In the genomic region with DNA sequence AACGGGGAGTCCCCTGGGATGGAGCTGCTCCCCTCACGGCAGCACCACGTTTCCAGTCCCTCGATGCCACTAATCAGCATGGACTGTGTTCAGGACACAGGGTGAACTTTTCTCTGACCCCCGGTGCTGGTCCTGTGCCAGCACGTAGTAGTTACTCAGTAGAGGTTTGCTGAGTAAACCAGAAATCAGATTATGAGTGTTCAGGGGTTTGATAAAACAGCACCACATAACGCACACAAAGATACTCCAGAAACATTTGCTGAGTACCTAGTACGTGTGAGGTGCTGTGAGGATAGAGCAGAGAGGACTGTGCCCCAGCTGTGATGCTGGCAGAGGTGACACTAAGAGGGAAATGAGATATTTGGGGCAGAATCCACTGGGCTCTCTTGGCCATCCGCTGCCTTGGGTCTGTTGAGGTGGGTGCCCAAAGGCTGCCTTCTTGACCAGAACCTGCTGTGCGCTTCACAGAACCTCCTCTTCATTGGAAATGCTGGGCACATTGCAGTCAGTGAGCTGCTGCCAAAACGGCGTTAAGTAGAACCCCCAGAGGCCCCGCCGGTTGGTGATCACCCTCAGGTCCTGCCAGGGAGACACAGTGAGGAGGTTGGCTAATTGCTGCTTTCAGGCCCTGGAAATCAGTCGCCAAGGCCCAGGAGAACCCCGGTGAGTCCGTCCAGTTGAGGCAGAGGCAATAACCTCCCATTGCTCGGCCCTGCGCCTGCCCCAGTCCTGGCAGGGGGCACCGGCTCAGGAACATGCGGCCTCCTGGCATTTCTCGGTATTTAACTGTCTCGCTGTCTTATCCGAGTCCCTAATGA, we compare ENCODE assay signal across 12 cellular contexts. TPM values are rescaled to one million over a fixed set of nuclear protein-coding genes. Genes with fewer than 3 reads are reported as not detected.
DNase-seq lines count a peak whose midpoint lies in the region; ATAC-seq and TF ChIP-seq lines count a peak whose summit lies in the region.
"Had no signal": no experiment of that assay in that cellular context is flagged by ENCODE, and none has a peak within 500 bp of the region (broad histone marks: within the 10 kb centered on the region; RNA-seq: fewer than 3 reads in every experiment).

No MANE protein-coding gene starts in this region.

- TF ChIP-seq CTCF in GM12865 (IDR thresholded peaks at IDR 0.05; ENCODE audit: insufficient read depth, low read depth, low read length, missing control alignments) (no peak), WERI-Rb-1 (IDR thresholded peaks at IDR 0.05; ENCODE audit: low read depth, low read length) (no peak), nephron progenitor cell (IDR thresholded peaks at IDR 0.05) (no peak)

- H3K9me3 ChIP-seq in right cardiac atrium (ENCODE audit: control insufficient read depth, low read length), result no peaks in the 10 kb centered on the region
- no peaks in the 10 kb centered on the region for H3K9me3 ChIP-seq in WERI-Rb-1 (ENCODE audit: severe bottlenecking)
- no peaks in the 10 kb centered on the region for H3K9me3 ChIP-seq in neuronal stem cell (replicated peaks in 1 of 2; ENCODE audit: control insufficient read depth in 2 of 2, insufficient read depth in 1 of 2, low read depth in 1 of 2, low read length in 2 of 2)
- H3K9me3 ChIP-seq: upper lobe of right lung had no signal

- H3K23ac ChIP-seq in neuronal stem cell (ENCODE audit: low read depth, low read length, poor library complexity), result no peak overlapping the region

- H3K4me3 ChIP-seq in GM12865 (ENCODE audit: low read depth, low read length), result no peak overlapping the region
- H3K4me3 ChIP-seq in right cardiac atrium (ENCODE audit: low read length), result no peak overlapping the region
- H3K4me3 ChIP-seq in WERI-Rb-1 (ENCODE audit: low read depth, low read length), result no peak overlapping the region
- H3K4me3 ChIP-seq in neuronal stem cell (ENCODE audit: low read length in 2 of 2), result no peak overlapping the region
- H3K4me3 ChIP-seq: upper lobe of right lung had no signal

- peaks cover 2% of the 10 kb centered on the region for H3K79me1 ChIP-seq in neuronal stem cell (ENCODE audit: low read depth, low read length)

- H3K4me1 Mint-ChIP-seq in nephron progenitor cell, result peaks cover 13% of the 10 kb centered on the region

- H2AK5ac ChIP-seq in neuronal stem cell (ENCODE audit: low read depth, low read length), result no peak overlapping the region

- 60% methylated on average over 24 of the region's 24 CpGs for WGBS in right cardiac atrium
- no CpG with 5 or more reads among the region's 24 CpGs for WGBS in neuronal stem cell (ENCODE audit: extremely low coverage in 2 of 2, insufficient read length in 2 of 2, insufficient replicate concordance in 1 of 2), 2 donors

- no peak overlapping the region for H3K4me2 ChIP-seq in neuronal stem cell (ENCODE audit: insufficient read depth, low read length, poor library complexity, severe bottlenecking)

- H3K27ac ChIP-seq in right cardiac atrium (ENCODE audit: low read length) (peak overlapping the region; percentile 39), WERI-Rb-1 (no peak overlapping the region), neuronal stem cell (replicated peaks; ENCODE audit: low read length) (no peak overlapping the region)
- H3K27ac ChIP-seq: upper lobe of right lung had no signal

- no peak overlapping the region for H3K18ac ChIP-seq in neuronal stem cell (ENCODE audit: low read length)

- intact Hi-C loops in right cardiac atrium (cut with DNase I), result loop anchor here in 3 of 4 donors (10.0 kb wide), 1 partner anchor 46 kb away; a partner anchor contains a TSS

- H4K91ac ChIP-seq in neuronal stem cell (ENCODE audit: low read depth, low read length, poor library complexity), result no peak overlapping the region

- H3K4me1 ChIP-seq in right cardiac atrium (ENCODE audit: control insufficient read depth, insufficient read depth, low read length) (peaks cover 15% of the 10 kb centered on the region), neuronal stem cell (ENCODE audit: control insufficient read depth in 2 of 2, insufficient read depth in 1 of 2, low read depth in 1 of 2, low read length in 2 of 2) (peaks cover 0 to 7% of the 10 kb centered on the region in 2 donors)

- H3K27me3 ChIP-seq in right cardiac atrium (ENCODE audit: control insufficient read depth, insufficient read depth) (no peaks in the 10 kb centered on the region), WERI-Rb-1 (ENCODE audit: insufficient read depth, low read depth, severe bottlenecking) (no peaks in the 10 kb centered on the region), neuronal stem cell (ENCODE audit: control insufficient read depth in 3 of 3, insufficient read depth in 3 of 3, low read depth in 1 of 3, low read length in 3 of 3) (no peaks in the 10 kb centered on the region)
- H3K27me3 ChIP-seq: upper lobe of right lung had no signal

- no peak overlapping the region for H3K14ac ChIP-seq in neuronal stem cell (ENCODE audit: low read length)

- no peak overlapping the region for H3K27ac Mint-ChIP-seq in nephron progenitor cell
- H3K27ac Mint-ChIP-seq: CD8-positive, alpha-beta T cell had no signal

- H3K4me3 Mint-ChIP-seq in nephron progenitor cell, result no peak overlapping the region
- H3K4me3 Mint-ChIP-seq: CD8-positive, alpha-beta T cell had no signal

- no peak overlapping the region for H2BK12ac ChIP-seq in neuronal stem cell (ENCODE audit: low read length)

- H2AFZ ChIP-seq in neuronal stem cell (ENCODE audit: low read length), result no peak overlapping the region

- DNase-seq in GM12865 (ENCODE audit: low read depth), result peak; percentile 64
- peak in 1 of 3 donors; percentile 54 for DNase-seq in right cardiac atrium
- DNase-seq in WERI-Rb-1, result no peak
- no peak for DNase-seq in pons (ENCODE audit: low spot score)
- DNase-seq in neuronal stem cell (ENCODE audit: low spot score), result no peak
- DNase-seq in nephron progenitor cell, result no peak
- DNase-seq: CD8-positive, alpha-beta T cell; mammary epithelial cell; NCI-H510A treated with DMSO at 0.1 percent for 48 hours; upper lobe of right lung had no signal

- no peak overlapping the region for H2BK120ac ChIP-seq in neuronal stem cell (ENCODE audit: low read depth, low read length)

- no peaks in the 10 kb centered on the region for H3K36me3 Mint-ChIP-seq in nephron progenitor cell (ENCODE audit: low read depth)
- H3K36me3 Mint-ChIP-seq: CD8-positive, alpha-beta T cell had no signal

- peak; percentile 49 for ATAC-seq in GM18870 (IDR thresholded peaks at IDR 0.05; ENCODE audit: unreplicated experiment)
- peak; percentile 59 for ATAC-seq in HG03095 (IDR thresholded peaks at IDR 0.05; ENCODE audit: unreplicated experiment)
- ATAC-seq in right cardiac atrium, result peak in 1 of 2 donors; percentile 6
- ATAC-seq: CD8-positive, alpha-beta T cell; upper lobe of right lung had no signal

- no peak overlapping the region for H2BK5ac ChIP-seq in neuronal stem cell (ENCODE audit: low read length)

- H3K9me3 Mint-ChIP-seq in nephron progenitor cell, result no peaks in the 10 kb centered on the region
- H3K9me3 Mint-ChIP-seq: CD8-positive, alpha-beta T cell had no signal

- H3K27me3 Mint-ChIP-seq in nephron progenitor cell (ENCODE audit: low read depth, poor library complexity), result peaks cover 32% of the 10 kb centered on the region

- H4K8ac ChIP-seq in neuronal stem cell (ENCODE audit: low read depth, low read length), result no peak overlapping the region

- no peak overlapping the region for H2BK15ac ChIP-seq in neuronal stem cell (ENCODE audit: low read length)

- H3K36me3 ChIP-seq in WERI-Rb-1 (peaks cover 5% of the 10 kb centered on the region; the same call in 1 of the 2 replicates), neuronal stem cell (replicated peaks in 1 of 2; ENCODE audit: control insufficient read depth in 2 of 2, insufficient read depth in 2 of 2, low read length in 2 of 2) (peaks cover 2 to 6% of the 10 kb centered on the region in 2 donors)
- H3K36me3 ChIP-seq: upper lobe of right lung had no signal

- H3K4ac ChIP-seq in neuronal stem cell (ENCODE audit: low read length), result no peak overlapping the region

- H3K9ac ChIP-seq in neuronal stem cell (ENCODE audit: low read depth, low read length, poor library complexity), result no peak overlapping the region

RNA-seq across cellular contexts. Expression of a gene that starts 49.4 kb away (rescaled TPM):
- 10 to 100 TPM; 13.2 to 23.1 (median 18.1) TPM for total RNA-seq in right cardiac atrium
- 16.7 TPM for polyA plus RNA-seq in right cardiac atrium
- polyA plus RNA-seq in neuronal stem cell (2013, experiment 1 of 2), result 8.1 TPM
- polyA plus RNA-seq in neuronal stem cell (2013, experiment 2 of 2), result 8.2 TPM
